In genomic region chr10:5618042-5618441, GRCh38 we compare ENCODE assay signal across 19 cellular contexts. TPM values are rescaled to one million over a fixed set of nuclear protein-coding genes. Genes with fewer than 3 reads are reported as not detected.
DNase-seq lines count a peak whose midpoint lies in the region; ATAC-seq and TF ChIP-seq lines count a peak whose summit lies in the region.
"Had no signal": no experiment of that assay in that cellular context is flagged by ENCODE, and none has a peak within 500 bp of the region (broad histone marks: within the 10 kb centered on the region; RNA-seq: fewer than 3 reads in every experiment).

No MANE protein-coding gene starts in this region.

- H3K79me1 ChIP-seq in mesenchymal stem cell (replicated peaks; ENCODE audit: low read length, poor library complexity, severe bottlenecking) = no peaks in the 10 kb centered on the region

- H3K27me3 ChIP-seq in adipocyte (replicated peaks; ENCODE audit: control insufficient read depth, insufficient read depth, low read length) = no peaks in the 10 kb centered on the region
- H3K27me3 ChIP-seq in mesenchymal stem cell (ENCODE audit: control insufficient read depth in 1 of 2, insufficient read depth in 1 of 2, low read length in 2 of 2) = no peaks in the 10 kb centered on the region
- H3K27me3 ChIP-seq: Peyer's patch had no signal

- no peak overlapping the region for H4K8ac ChIP-seq in mesenchymal stem cell (ENCODE audit: low read length)

- H2BK12ac ChIP-seq in mesenchymal stem cell (ENCODE audit: low read length in 2 of 2) = no peak overlapping the region

- peak overlapping the region; percentile 27 for H3K9ac ChIP-seq in adipocyte (ENCODE audit: low read length)
- H3K9ac ChIP-seq in mesenchymal stem cell (ENCODE audit: low read length) = peak overlapping the region; percentile 19

- H3K36me3 ChIP-seq in adipocyte (ENCODE audit: control insufficient read depth, insufficient read depth, low read length, severe bottlenecking) (no peaks in the 10 kb centered on the region), mesenchymal stem cell (ENCODE audit: control insufficient read depth in 1 of 2, insufficient read depth in 2 of 2, low read depth in 1 of 2, low read length in 2 of 2) (no peaks in the 10 kb centered on the region)
- H3K36me3 ChIP-seq: Peyer's patch had no signal

- H2BK120ac ChIP-seq in mesenchymal stem cell (ENCODE audit: low read depth, low read length) = no peak overlapping the region

- H4K91ac ChIP-seq in mesenchymal stem cell (ENCODE audit: low read length) = no peak overlapping the region

- H3K14ac ChIP-seq in mesenchymal stem cell (ENCODE audit: low read length in 2 of 2) = no peak overlapping the region

- H3K27ac ChIP-seq in coronary artery (peak overlapping the region; percentile 80 to 96), mesenchymal stem cell (ENCODE audit: low read length, poor library complexity, severe bottlenecking) (no peak overlapping the region)
- H3K27ac ChIP-seq: C4-2B, HL-60, Peyer's patch had no signal

- H2BK15ac ChIP-seq in mesenchymal stem cell (ENCODE audit: low read depth, poor library complexity, severe bottlenecking) = no peak overlapping the region

- H3K4ac ChIP-seq in mesenchymal stem cell (ENCODE audit: low read depth in 1 of 2, low read length in 2 of 2) = peak overlapping the region in 1 of 2 experiments; percentile 10

- ATAC-seq in GM21526 (IDR thresholded peaks at IDR 0.05; ENCODE audit: low FRiP score, unreplicated experiment) (no peak), HG02798 (IDR thresholded peaks at IDR 0.05; ENCODE audit: poor library complexity, unreplicated experiment) (no peak)
- ATAC-seq: activated CD4-positive, alpha-beta T cell treated with anti-CD3 and anti-CD28 coated beads for 36 hours; T-helper 17 cell had no signal

- no peak overlapping the region for H2BK5ac ChIP-seq in mesenchymal stem cell (ENCODE audit: low read depth, low read length, poor library complexity, severe bottlenecking)

- H3K4me3 ChIP-seq in adipocyte (ENCODE audit: low read length) (no peak overlapping the region), coronary artery (no peak overlapping the region), mesenchymal stem cell (ENCODE audit: insufficient read depth in 1 of 2, low read depth in 1 of 2, low read length in 2 of 2) (no peak overlapping the region)
- H3K4me3 ChIP-seq: Peyer's patch had no signal

- no peak overlapping the region for H3K23ac ChIP-seq in mesenchymal stem cell (ENCODE audit: low read length in 2 of 2)

- H3K9me3 ChIP-seq in adipocyte (ENCODE audit: control insufficient read depth, low read length) (no peaks in the 10 kb centered on the region), mesenchymal stem cell (ENCODE audit: control insufficient read depth, low read length) (no peaks in the 10 kb centered on the region)
- H3K9me3 ChIP-seq: Peyer's patch had no signal

- DNase-seq in adipocyte (ENCODE audit: low read depth) = no peak
- no peak for DNase-seq in coronary artery (ENCODE audit: low spot score)
- DNase-seq in mesenchymal stem cell = no peak
- DNase-seq in ureter (ENCODE audit: low spot score) = peak; percentile 67
- no peak for DNase-seq in ecto neural progenitor cell (ENCODE audit: low spot score)
- DNase-seq: activated CD4-positive, alpha-beta T cell treated with anti-CD3 and anti-CD28 coated beads for 36 hours; activated naive CD4-positive, alpha-beta T cell; activated T-cell treated with anti-CD3 and anti-CD28 coated beads, Interleukin-2, amount 50 U/mL, for 24 hours; Calu3; glutamatergic neuron; HCEC 1CT; NCI-H1105 treated with DMSO at 0.1 percent for 48 hours; NCI-H2029 treated with DMSO at 0.1 percent for 48 hours; Peyer's patch; T-helper 17 cell had no signal

- no peak overlapping the region for H2AK5ac ChIP-seq in mesenchymal stem cell (ENCODE audit: low read length, severe bottlenecking)

- TF ChIP-seq CTCF in coronary artery (IDR thresholded peaks at IDR 0.05) = no peak

- WGBS in mesenchymal stem cell = 90% methylated on average over 8 of the region's 8 CpGs

- no peak overlapping the region for H3K18ac ChIP-seq in mesenchymal stem cell (ENCODE audit: low read depth in 1 of 2, low read length in 2 of 2)

- no peak overlapping the region for H2AFZ ChIP-seq in mesenchymal stem cell (ENCODE audit: low read depth, low read length)

- H3K4me2 ChIP-seq in mesenchymal stem cell (ENCODE audit: low read length, poor library complexity, severe bottlenecking) = no peak overlapping the region

- H3K4me1 ChIP-seq in adipocyte (ENCODE audit: control insufficient read depth, insufficient read depth, low read length) (peaks cover 56% of the 10 kb centered on the region), mesenchymal stem cell (ENCODE audit: control insufficient read depth, insufficient read depth, low read depth, low read length) (peaks cover 19% of the 10 kb centered on the region)

RNA-seq across cellular contexts. Expression of gene ASB13, which starts 48.4 kb away (rescaled TPM):
- polyA plus RNA-seq in mesenchymal stem cell (2013, experiment 1 of 2) = 5.1 TPM
- polyA plus RNA-seq in mesenchymal stem cell (2013, experiment 2 of 2) = 5.1 TPM
- 33.8 TPM for total RNA-seq in ureter
